In the genomic region with DNA sequence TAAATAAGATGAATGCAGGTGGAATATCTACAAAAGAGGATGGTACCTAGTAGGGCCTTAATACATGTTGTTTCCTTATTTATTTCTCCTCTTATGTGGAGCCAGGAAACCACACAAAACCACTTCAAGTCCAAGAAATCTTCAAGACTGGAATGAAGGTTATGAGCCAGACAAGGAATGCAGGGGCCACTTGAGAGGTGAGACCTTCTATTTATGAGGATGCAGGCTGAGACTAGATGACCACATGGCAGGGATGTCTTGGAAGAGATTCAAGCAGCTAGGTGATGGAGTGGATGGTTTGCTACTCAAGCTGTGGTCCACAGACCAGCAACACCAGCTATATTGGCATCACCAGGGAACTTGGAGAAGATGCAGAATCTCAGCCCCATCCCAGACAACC, we compare ENCODE assay signal across 26 cellular contexts.
DNase-seq lines count a peak whose midpoint lies in the region; ATAC-seq lines count a peak whose summit lies in the region.
"Had no signal": no experiment of that assay in that cellular context is flagged by ENCODE, and none has a peak within 500 bp of the region (broad histone marks: within the 10 kb centered on the region; RNA-seq: fewer than 3 reads in every experiment).

No MANE protein-coding gene starts in this region.

- no peak overlapping the region for H3K4me3 ChIP-seq in muscle layer of colon (ENCODE audit: low read depth in 1 of 2, low read length in 2 of 2)
- H3K4me3 ChIP-seq: HAP-1 had no signal

- H3K4me1 ChIP-seq in muscle layer of colon (ENCODE audit: insufficient read depth, low read length), result peaks cover 13% of the 10 kb centered on the region
- H3K4me1 ChIP-seq: BE2C, HAP-1 had no signal

- peak overlapping the region; percentile 41 for H3K27ac ChIP-seq in muscle layer of colon (ENCODE audit: low read depth, low read length)
- H3K27ac ChIP-seq: 22Rv1, KMS-11, RWPE1 had no signal

- H3K4me3 Mint-ChIP-seq in activated naive CD4-positive, alpha-beta T cell treated with anti-CD3 and anti-CD28 coated beads, Interleukin-2, amount 10 ng/mL, durations not matched to agents 7 days and 5 days, result no peak overlapping the region
- no peak overlapping the region for H3K4me3 Mint-ChIP-seq in activated naive CD4-positive, alpha-beta T cell treated with anti-CD3 and anti-CD28 coated beads for 36 hours
- H3K4me3 Mint-ChIP-seq: CD14-positive monocyte, HFFc6, IgD-negative memory B cell had no signal

- no peaks in the 10 kb centered on the region for H3K36me3 Mint-ChIP-seq in activated naive CD4-positive, alpha-beta T cell treated with anti-CD3 and anti-CD28 coated beads, Interleukin-2, amount 10 ng/mL, durations not matched to agents 7 days and 5 days
- no peaks in the 10 kb centered on the region for H3K36me3 Mint-ChIP-seq in activated naive CD4-positive, alpha-beta T cell treated with anti-CD3 and anti-CD28 coated beads for 36 hours (ENCODE audit: low read depth)
- H3K36me3 Mint-ChIP-seq: CD14-positive monocyte, IgD-negative memory B cell had no signal

- peak overlapping the region; percentile 2 for H3K27ac Mint-ChIP-seq in activated naive CD4-positive, alpha-beta T cell treated with anti-CD3 and anti-CD28 coated beads, Interleukin-2, amount 10 ng/mL, durations not matched to agents 7 days and 5 days
- no peak overlapping the region for H3K27ac Mint-ChIP-seq in activated naive CD4-positive, alpha-beta T cell treated with anti-CD3 and anti-CD28 coated beads for 36 hours
- H3K27ac Mint-ChIP-seq: CD14-positive monocyte, HFFc6, IgD-negative memory B cell had no signal

- H3K9ac ChIP-seq in muscle layer of colon (ENCODE audit: low read length), result no peak overlapping the region
- H3K9ac ChIP-seq: KMS-11 had no signal

- DNase-seq in activated naive CD4-positive, alpha-beta T cell treated with anti-CD3 and anti-CD28 coated beads, Interleukin-2, amount 10 ng/mL, durations not matched to agents 7 days and 5 days, result no peak
- no peak for DNase-seq in activated naive CD4-positive, alpha-beta T cell treated with anti-CD3 and anti-CD28 coated beads for 36 hours
- DNase-seq in M059J (ENCODE audit: low read depth) (peak; percentile 86), NCI-H1930 (lab: John Stamatoyannopoulos, UW) (no peak)
- DNase-seq: ACHN, BE2C, GF-D8, GOT3, HFFc6, NCI-H1092 treated with DMSO at 0.1 percent for 48 hours, NCI-H1436, NCI-H187, NCI-H2171 treated with DMSO at 0.1 percent for 48 hours, NCI-H524, NCI-H748 treated with DMSO at 0.1 percent for 48 hours, SHP77 had no signal

- CTCF ChIA-PET in activated naive CD4-positive, alpha-beta T cell treated with anti-CD3 and anti-CD28 coated beads, Interleukin-2, amount 10 ng/mL, durations not matched to agents 7 days and 5 days (lab: Charles Lee), result no interaction called here
- CTCF ChIA-PET in activated naive CD4-positive, alpha-beta T cell treated with anti-CD3 and anti-CD28 coated beads for 36 hours (lab: Charles Lee), result interaction anchor here (0.6 to 0.7 kb wide), 2 partner anchors 319 to 1350 kb away, joined by 3 to 4 read pairs; no protein-coding TSS in a partner anchor

- ATAC-seq in HG02759 (IDR thresholded peaks at IDR 0.05; ENCODE audit: unreplicated experiment), result no peak
- no peak for ATAC-seq in GM21717 (IDR thresholded peaks at IDR 0.05; ENCODE audit: unreplicated experiment)
- ATAC-seq: Panc1 had no signal

- H3K36me3 ChIP-seq in muscle layer of colon (ENCODE audit: insufficient read depth, low read length), result peaks cover 88% of the 10 kb centered on the region
- H3K36me3 ChIP-seq: BE2C, HAP-1 had no signal

- intact Hi-C loops in activated naive CD4-positive, alpha-beta T cell treated with anti-CD3 and anti-CD28 coated beads for 36 hours (cut with micrococcal nuclease), result no loop called here

- no peaks in the 10 kb centered on the region for H3K9me3 ChIP-seq in muscle layer of colon (ENCODE audit: low read length)
- H3K9me3 ChIP-seq: BE2C, HAP-1 had no signal

- peaks cover 2% of the 10 kb centered on the region for H3K4me1 Mint-ChIP-seq in activated naive CD4-positive, alpha-beta T cell treated with anti-CD3 and anti-CD28 coated beads, Interleukin-2, amount 10 ng/mL, durations not matched to agents 7 days and 5 days
- no peaks in the 10 kb centered on the region for H3K4me1 Mint-ChIP-seq in activated naive CD4-positive, alpha-beta T cell treated with anti-CD3 and anti-CD28 coated beads for 36 hours (ENCODE audit: low read depth)
- H3K4me1 Mint-ChIP-seq: CD14-positive monocyte, IgD-negative memory B cell had no signal

- no peaks in the 10 kb centered on the region for H3K27me3 ChIP-seq in muscle layer of colon (ENCODE audit: control insufficient read depth in 1 of 2, insufficient read depth in 2 of 2, low read length in 2 of 2)
- H3K27me3 ChIP-seq: BE2C had no signal

- H3K9me3 Mint-ChIP-seq in activated naive CD4-positive, alpha-beta T cell treated with anti-CD3 and anti-CD28 coated beads, Interleukin-2, amount 10 ng/mL, durations not matched to agents 7 days and 5 days, result no peaks in the 10 kb centered on the region
- no peaks in the 10 kb centered on the region for H3K9me3 Mint-ChIP-seq in activated naive CD4-positive, alpha-beta T cell treated with anti-CD3 and anti-CD28 coated beads for 36 hours
- H3K9me3 Mint-ChIP-seq: HFFc6, IgD-negative memory B cell had no signal

- H3K27me3 Mint-ChIP-seq in activated naive CD4-positive, alpha-beta T cell treated with anti-CD3 and anti-CD28 coated beads, Interleukin-2, amount 10 ng/mL, durations not matched to agents 7 days and 5 days, result peaks cover 26% of the 10 kb centered on the region
- H3K27me3 Mint-ChIP-seq in activated naive CD4-positive, alpha-beta T cell treated with anti-CD3 and anti-CD28 coated beads for 36 hours (ENCODE audit: low read depth), result no peaks in the 10 kb centered on the region
